Comparison of ENCODE assay signal across 15 cellular contexts in the genomic region with DNA sequence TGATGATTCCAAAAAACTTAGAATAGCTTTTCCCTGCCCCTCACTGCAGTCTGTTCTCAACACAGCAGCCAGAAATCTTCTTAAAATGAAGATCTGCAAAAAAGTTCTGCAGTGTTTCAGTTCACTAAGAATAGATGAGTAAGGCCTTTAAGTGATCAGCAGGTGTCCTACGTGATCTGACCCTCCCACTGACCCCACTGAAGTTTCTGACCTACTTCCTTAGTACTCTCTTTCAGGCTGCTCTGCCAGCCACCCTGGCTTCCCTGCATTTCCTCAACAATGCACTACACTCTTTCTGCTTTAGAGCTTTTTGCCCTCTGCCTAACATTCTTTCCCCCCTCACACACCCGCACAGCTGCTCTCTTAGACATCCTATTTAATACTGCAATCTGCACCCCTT.
DNase-seq lines count a peak whose midpoint lies in the region; ATAC-seq, FAIRE-seq and TF ChIP-seq lines count a peak whose summit lies in the region.
"Had no signal": no experiment of that assay in that cellular context is flagged by ENCODE, and none has a peak within 500 bp of the region (broad histone marks: within the 10 kb centered on the region; RNA-seq: fewer than 3 reads in every experiment).

No MANE protein-coding gene starts in this region.

- DNase-seq in GM12864 (ENCODE audit: low read depth) (peak; percentile 27), urothelium cell line (ENCODE audit: low spot score) (no peak), Right ventricle myocardium superior (no peak)
- no peak for DNase-seq in effector memory CD8-positive, alpha-beta T cell
- DNase-seq in activated CD8-positive, alpha-beta memory T cell treated with anti-CD3 and anti-CD28 coated beads, Interleukin-2, amount 50 U/mL, for 4 hours = no peak
- DNase-seq: activated T-cell treated with anti-CD3 and anti-CD28 coated beads for 4 hours; DMS79 treated with DMSO at 0.1 percent for 48 hours; dorsolateral prefrontal cortex; foreskin fibroblast; right cardiac atrium; stimulated activated CD4-positive, alpha-beta T cell treated with anti-CD3 and anti-CD28 coated beads, Interleukin-4, amount 100 ng/mL, for 24 hours had no signal

- peaks cover 9 to 18% of the 10 kb centered on the region in 2 donors for H3K4me1 Mint-ChIP-seq in effector memory CD8-positive, alpha-beta T cell (ENCODE audit: low read depth in 2 of 2)

- peaks cover 7% of the 10 kb centered on the region for H3K36me3 Mint-ChIP-seq in effector memory CD8-positive, alpha-beta T cell (ENCODE audit: insufficient read depth)

- peak; percentile 68 for ATAC-seq in GM21423 (IDR thresholded peaks at IDR 0.05; ENCODE audit: unreplicated experiment)
- ATAC-seq in HG03175 (IDR thresholded peaks at IDR 0.05; ENCODE audit: unreplicated experiment) = peak; percentile 70
- ATAC-seq in effector memory CD8-positive, alpha-beta T cell (replicated peaks) = no peak
- no peak for ATAC-seq in GM21723 (IDR thresholded peaks at IDR 0.05; ENCODE audit: unreplicated experiment)
- no peak for ATAC-seq in Right ventricle myocardium superior (ENCODE audit: poor library complexity)
- ATAC-seq: right cardiac atrium had no signal

- FAIRE-seq in urothelium cell line (lab: Jason Lieb, UNC) = no peak
- FAIRE-seq: islet of Langerhans had no signal

- H3K27ac Mint-ChIP-seq in effector memory CD8-positive, alpha-beta T cell = peak overlapping the region; percentile 52 to 59

- H3K4me3 Mint-ChIP-seq in effector memory CD8-positive, alpha-beta T cell = no peak overlapping the region

- H3K4me3 ChIP-seq in GM12864 (ENCODE audit: low read depth, low read length) = no peak overlapping the region
- H3K4me3 ChIP-seq: dorsolateral prefrontal cortex had no signal

- no peaks in the 10 kb centered on the region for H3K9me3 Mint-ChIP-seq in effector memory CD8-positive, alpha-beta T cell

- H3K27me3 Mint-ChIP-seq in effector memory CD8-positive, alpha-beta T cell = no peaks in the 10 kb centered on the region

- TF ChIP-seq CTCF in GM12864 (IDR thresholded peaks at IDR 0.05; ENCODE audit: low read depth, low read length, missing control alignments) = no peak

- intact Hi-C loops in Right ventricle myocardium superior (cut with DNase I) = no loop called here

Comparison
In these comparisons a context has a peak if more than half of its experiments do, and no peak if none do; other contexts are left out.
1. ATAC-seq: peak in GM21423 (single experiment) and HG03175 (single experiment); none in effector memory CD8-positive, alpha-beta T cell (single experiment), GM21723 (single experiment) and Right ventricle myocardium superior (single experiment).